Comparison of ENCODE assay signal across 8 cellular contexts in genomic region chr22:36467042-36467810, GRCh38. TPM values are rescaled to one million over a fixed set of nuclear protein-coding genes. Genes with fewer than 3 reads are reported as not detected.
DNase-seq lines count a peak whose midpoint lies in the region; ATAC-seq and TF ChIP-seq lines count a peak whose summit lies in the region.

No MANE protein-coding gene starts in this region.

- no peak for TF ChIP-seq CTCF in left lung (IDR thresholded peaks at IDR 0.05)

- peaks cover 0 to 19% of the 10 kb centered on the region in 2 donors for H3K36me3 ChIP-seq in left lung
- no peaks in the 10 kb centered on the region for H3K36me3 ChIP-seq in urinary bladder (ENCODE audit: insufficient read depth)

- H3K27ac ChIP-seq in angular gyrus (ENCODE audit: low read depth, low read length) (peak overlapping the region; percentile 74), left lung (peak overlapping the region; percentile 77 to 86), urinary bladder (ENCODE audit: low read depth) (peak overlapping the region; percentile 40)

- no peak overlapping the region for H3K4me3 Mint-ChIP-seq in activated naive CD4-positive, alpha-beta T cell treated with anti-CD3 and anti-CD28 coated beads for 36 hours

- peaks cover 46 to 80% of the 10 kb centered on the region in 2 donors for H3K4me1 ChIP-seq in left lung
- H3K4me1 ChIP-seq in urinary bladder (ENCODE audit: insufficient read depth): no peaks in the 10 kb centered on the region

- peaks cover 11% of the 10 kb centered on the region for H3K36me3 Mint-ChIP-seq in activated naive CD4-positive, alpha-beta T cell treated with anti-CD3 and anti-CD28 coated beads for 36 hours (ENCODE audit: low read depth)

- H3K27ac Mint-ChIP-seq in activated naive CD4-positive, alpha-beta T cell treated with anti-CD3 and anti-CD28 coated beads for 36 hours: peak overlapping the region; percentile 73

- WGBS in urinary bladder: 46% methylated on average over 14 of the region's 14 CpGs

- H3K9me3 ChIP-seq in left lung: no peaks in the 10 kb centered on the region

- CTCF ChIA-PET in activated naive CD4-positive, alpha-beta T cell treated with anti-CD3 and anti-CD28 coated beads for 36 hours (lab: Charles Lee): interaction anchor here (0.6 to 9.9 kb wide), 4 partner anchors 25 to 183 kb away, joined by 3 to 119 read pairs (median 4); no protein-coding TSS in a partner anchor

- intact Hi-C loops in activated naive CD4-positive, alpha-beta T cell treated with anti-CD3 and anti-CD28 coated beads for 36 hours (cut with micrococcal nuclease): no loop called here
- intact Hi-C loops in left lung (cut with DNase I): loop anchor here (10.0 kb wide), 1 partner anchor 142 kb away; no protein-coding TSS in a partner anchor

- H3K27me3 Mint-ChIP-seq in activated naive CD4-positive, alpha-beta T cell treated with anti-CD3 and anti-CD28 coated beads for 36 hours (ENCODE audit: low read depth): no peaks in the 10 kb centered on the region

- DNase-seq in activated naive CD4-positive, alpha-beta T cell treated with anti-CD3 and anti-CD28 coated beads for 36 hours: peak; percentile 16
- DNase-seq in activated naive CD4-positive, alpha-beta T cell treated with Interleukin-2 at 50 U/mL for 16 hours: no peak
- peak in 1 of 2 donors; percentile 69 for DNase-seq in left lung
- no peak for DNase-seq in dermis blood vessel endothelial cell
- DNase-seq in NCI-H1436 (lab: John Stamatoyannopoulos, UW): no peak

- peaks cover 30% of the 10 kb centered on the region for H3K4me1 Mint-ChIP-seq in activated naive CD4-positive, alpha-beta T cell treated with anti-CD3 and anti-CD28 coated beads for 36 hours (ENCODE audit: low read depth)

- no peak overlapping the region for H3K4me3 ChIP-seq in left lung
- H3K4me3 ChIP-seq in urinary bladder (ENCODE audit: low read depth, low read length): no peak overlapping the region

- no peaks in the 10 kb centered on the region for H3K9me3 Mint-ChIP-seq in activated naive CD4-positive, alpha-beta T cell treated with anti-CD3 and anti-CD28 coated beads for 36 hours

- ATAC-seq in left lung: peak; percentile 9
- ATAC-seq in GM21447 (IDR thresholded peaks at IDR 0.05; ENCODE audit: unreplicated experiment): no peak

- no peaks in the 10 kb centered on the region for H3K27me3 ChIP-seq in left lung

RNA-seq across cellular contexts. Expression of gene TXN2, which starts 14.2 kb away (rescaled TPM):
- total RNA-seq in activated naive CD4-positive, alpha-beta T cell treated with anti-CD3 and anti-CD28 coated beads for 36 hours: 100 to 1,000 TPM; 108 to 113 TPM
- 10 to 100 TPM; 64.4 to 65.3 TPM for total RNA-seq in left lung
- 10.9 TPM for total RNA-seq in urinary bladder
- polyA plus RNA-seq in urinary bladder: 98.5 TPM
- 22.0 and 30.3 TPM in 2 replicates for total RNA-seq in dermis blood vessel endothelial cell

RNA-seq across cellular contexts. Expression of gene FOXRED2, which starts 39.6 kb away (rescaled TPM):
- 10 to 100 TPM; 10.6 to 11.9 TPM for total RNA-seq in activated naive CD4-positive, alpha-beta T cell treated with anti-CD3 and anti-CD28 coated beads for 36 hours
- 10 to 100 TPM; 17.2 to 22.1 TPM for total RNA-seq in left lung
- 9.9 TPM for total RNA-seq in urinary bladder
- polyA plus RNA-seq in urinary bladder: 10.9 TPM
- total RNA-seq in dermis blood vessel endothelial cell: 8.7 and 11.5 TPM in 2 replicates
